7 cellular contexts compared by ENCODE assay signal in the genomic region with DNA sequence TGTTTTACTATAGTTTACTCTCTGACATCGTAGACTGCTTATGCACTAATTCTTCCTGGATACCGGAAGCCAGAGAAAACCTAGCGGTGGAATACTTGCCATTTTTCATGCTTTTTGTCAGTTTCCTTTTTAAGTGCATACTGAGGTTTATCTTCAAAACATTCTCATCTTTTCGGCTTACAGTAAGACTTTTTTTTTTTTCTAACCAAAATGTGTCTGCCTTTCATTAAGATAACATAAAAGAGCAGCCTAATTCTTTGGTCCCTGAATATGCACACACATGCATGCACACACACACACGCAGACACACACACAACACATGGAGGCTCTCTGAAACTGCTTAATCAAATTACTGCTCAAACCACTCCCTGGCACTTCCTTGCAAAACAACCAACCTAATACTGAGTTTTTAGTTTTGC. TPM values are rescaled to one million over a fixed set of nuclear protein-coding genes. Genes with fewer than 3 reads are reported as not detected.
DNase-seq lines count a peak whose midpoint lies in the region; ATAC-seq, FAIRE-seq and TF ChIP-seq lines count a peak whose summit lies in the region.

No MANE protein-coding gene starts in this region.

- H3K9me3 Mint-ChIP-seq in progenitor cell of endocrine pancreas (ENCODE audit: low read depth) = no peaks in the 10 kb centered on the region

- H3K79me2 ChIP-seq in PC-9 (ENCODE audit: low read depth) = peaks cover 37% of the 10 kb centered on the region

- H3F3A ChIP-seq in PC-9 (ENCODE audit: insufficient read depth, low read depth) = no peaks in the 10 kb centered on the region

- H3K9me2 ChIP-seq in PC-9 (ENCODE audit: insufficient read depth) = no peaks in the 10 kb centered on the region

- peak overlapping the region; percentile 88 for H3K4me3 Mint-ChIP-seq in progenitor cell of endocrine pancreas (ENCODE audit: low read depth)

- intact Hi-C loops in PC-9 (cut with micrococcal nuclease; ENCODE audit: unreplicated experiment) = loop anchor here (5.0 kb wide), 1 partner anchor 139 kb away; a partner anchor contains a TSS

- peak overlapping the region; percentile 93 for H3K4me2 ChIP-seq in PC-9

- no TSS peak for BruUV-seq in PC-9 (replicated peaks; lab: Mats Ljungman, UMichigan)

- no peaks in the 10 kb centered on the region for H3K9me3 ChIP-seq in PC-9 (ENCODE audit: insufficient read depth, low read depth)

- peak overlapping the region; percentile 64 for H3K4me3 ChIP-seq in PC-9
- peak overlapping the region; percentile 76 for H3K4me3 ChIP-seq in epithelial cell of proximal tubule (ENCODE audit: low read depth, low read length)

- peak overlapping the region; percentile 89 for H3K27ac Mint-ChIP-seq in progenitor cell of endocrine pancreas

- no peaks in the 10 kb centered on the region for H4K20me1 ChIP-seq in PC-9 (ENCODE audit: insufficient read depth)

- CTCF ChIA-PET in PC-9 (lab: Charles Lee) = interaction anchor here (0.6 kb wide), 1 partner anchor 51 kb away, joined by 5 read pairs; no protein-coding TSS in a partner anchor

- no peaks in the 10 kb centered on the region for H3K27me3 Mint-ChIP-seq in progenitor cell of endocrine pancreas

- peak; percentile 62 for FAIRE-seq in GM18507 (lab: Jason Lieb, UNC)

- no peaks in the 10 kb centered on the region for H3K27me3 ChIP-seq in PC-9 (ENCODE audit: insufficient read depth, low read depth)

- no peak overlapping the region for H3K27ac ChIP-seq in PC-9

- peaks cover 49% of the 10 kb centered on the region for H3K4me1 Mint-ChIP-seq in progenitor cell of endocrine pancreas (ENCODE audit: low read depth)

- H3K4me1 ChIP-seq in PC-9 (replicated peaks; ENCODE audit: insufficient read depth) = peaks cover 9% of the 10 kb centered on the region; the same call in 1 of the 2 replicates

- H2AFZ ChIP-seq in PC-9 = no peak overlapping the region

- no peak for DNase-seq in GM18507 (ENCODE audit: extremely low spot score, insufficient read length, low read depth)
- DNase-seq in PC-9 = no peak
- DNase-seq in epithelial cell of proximal tubule (ENCODE audit: low read depth) = no peak
- DNase-seq in progenitor cell of endocrine pancreas (ENCODE audit: low spot score, unreplicated experiment) = no peak
- DNase-seq in NCI-H526 (lab: John Stamatoyannopoulos, UW) = no peak
- DNase-seq in activated CD4-positive, alpha-beta T cell treated with anti-CD3 and anti-CD28 coated beads, Interleukin-2, amount 50 U/mL, for 48 hours = no peak

- no peaks in the 10 kb centered on the region for H3K36me3 ChIP-seq in PC-9 (ENCODE audit: low read depth)

- peaks cover 3% of the 10 kb centered on the region for H3K36me3 Mint-ChIP-seq in progenitor cell of endocrine pancreas (ENCODE audit: insufficient read depth)

- POLR2A ChIA-PET in PC-9 (lab: Charles Lee; ENCODE audit: unreplicated experiment) = no interaction called here

- TF ChIP-seq CTCF in PC-9 (conservative IDR thresholded peaks at IDR 0.05) (no peak), epithelial cell of proximal tubule (conservative IDR thresholded peaks at IDR 0.05; ENCODE audit: low read depth, low read length) (no peak), progenitor cell of endocrine pancreas (IDR thresholded peaks at IDR 0.05; ENCODE audit: unreplicated experiment) (no peak)

- ATAC-seq in GM21619 (IDR thresholded peaks at IDR 0.05; ENCODE audit: unreplicated experiment) = no peak

RNA-seq across cellular contexts. Expression of a gene that starts 1.3 kb away (rescaled TPM):
- total RNA-seq in PC-9 (2021) = 15.9 and 20.3 TPM in 2 replicates
- 3.6 and 4.3 TPM in 2 replicates for total RNA-seq in epithelial cell of proximal tubule
- 62.5 and 64.0 TPM in 2 replicates for total RNA-seq in progenitor cell of endocrine pancreas
